Comparison of ENCODE assay signal across 16 cellular contexts in the genomic region with DNA sequence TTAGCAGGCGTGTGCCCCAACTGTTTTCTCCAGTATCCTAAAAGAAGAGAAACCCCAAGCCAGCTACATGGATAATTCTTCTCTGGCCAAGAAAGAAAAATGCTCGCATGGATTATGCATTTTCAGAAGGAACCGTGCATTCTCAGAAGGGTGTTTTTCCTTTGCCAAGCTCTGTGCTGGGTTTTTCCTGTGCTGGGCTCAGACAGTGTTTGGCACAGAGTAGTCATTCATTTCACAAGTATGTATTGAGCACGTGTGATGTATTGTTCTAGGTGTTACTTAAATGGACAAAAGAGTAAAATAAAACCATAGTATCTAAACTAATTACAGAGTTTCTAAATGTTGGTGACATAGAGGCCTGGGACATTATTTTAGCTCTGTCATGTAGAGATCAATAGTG.
DNase-seq lines count a peak whose midpoint lies in the region; ATAC-seq, FAIRE-seq and TF ChIP-seq lines count a peak whose summit lies in the region.
"Had no signal": no experiment of that assay in that cellular context is flagged by ENCODE, and none has a peak within 500 bp of the region (broad histone marks: within the 10 kb centered on the region; RNA-seq: fewer than 3 reads in every experiment).

No MANE protein-coding gene starts in this region.

- H3K4me3 Mint-ChIP-seq in GM23338 (no peak overlapping the region), astrocyte (ENCODE audit: unreplicated experiment) (no peak overlapping the region)
- H3K4me3 Mint-ChIP-seq: activated CD4-positive, alpha-beta memory T cell treated with anti-CD3 and anti-CD28 coated beads, Interleukin-2, amount 10 ng/mL, durations not matched to agents 7 days and 5 days; B cell had no signal

- H3K79me2 ChIP-seq in GM23338 (replicated peaks; ENCODE audit: insufficient read depth) = no peaks in the 10 kb centered on the region
- no peaks in the 10 kb centered on the region for H3K79me2 ChIP-seq in astrocyte (ENCODE audit: insufficient read depth, low read length)
- no peaks in the 10 kb centered on the region for H3K79me2 ChIP-seq in fibroblast of lung (ENCODE audit: control insufficient read depth, insufficient read depth, low read length)
- H3K79me2 ChIP-seq in parathyroid adenoma = no peaks in the 10 kb centered on the region

- H2AFZ ChIP-seq in GM23338 (peak overlapping the region; percentile 97), astrocyte (ENCODE audit: low read depth, low read length) (no peak overlapping the region), fibroblast of lung (ENCODE audit: low read length) (no peak overlapping the region), parathyroid adenoma (peak overlapping the region; percentile 4)

- H3K27ac Mint-ChIP-seq in GM23338 (no peak overlapping the region), astrocyte (ENCODE audit: unreplicated experiment) (no peak overlapping the region)
- H3K27ac Mint-ChIP-seq: activated CD4-positive, alpha-beta memory T cell treated with anti-CD3 and anti-CD28 coated beads, Interleukin-2, amount 10 ng/mL, durations not matched to agents 7 days and 5 days; B cell had no signal

- TF ChIP-seq POLR2A in GM12892 (IDR thresholded peaks at IDR 0.05; ENCODE audit: low read depth, low read length) = no peak

- H3K36me3 Mint-ChIP-seq in GM23338 (ENCODE audit: low read depth) = no peaks in the 10 kb centered on the region
- no peaks in the 10 kb centered on the region for H3K36me3 Mint-ChIP-seq in astrocyte (ENCODE audit: low read depth, unreplicated experiment)

- peaks cover 12% of the 10 kb centered on the region for H3K4me1 ChIP-seq in GM23338 (ENCODE audit: insufficient read depth)
- H3K4me1 ChIP-seq in astrocyte (ENCODE audit: insufficient read depth, low read length) = peaks cover 13% of the 10 kb centered on the region
- H3K4me1 ChIP-seq in fibroblast of lung (ENCODE audit: control insufficient read depth, extremely low read depth, insufficient read depth, low read length) = peaks cover 9% of the 10 kb centered on the region
- H3K4me1 ChIP-seq in parathyroid adenoma = no peaks in the 10 kb centered on the region

- no peaks in the 10 kb centered on the region for H3K9me2 ChIP-seq in GM23338 (ENCODE audit: insufficient read depth)

- DNase-seq in GM23338 (ENCODE audit: low spot score) (no peak), astrocyte (ENCODE audit: low read depth) (peak; percentile 4), fibroblast of lung (ENCODE audit: low read depth in 2 of 2) (peak in 1 of 2 donors; percentile 9), left colon (no peak), GM12892 (ENCODE audit: insufficient read length) (no peak)
- no peak for DNase-seq in stimulated activated CD8-positive, alpha-beta memory T cell treated with anti-CD3 and anti-CD28 coated beads, Interleukin-4, amount 100 ng/mL, for 48 hours
- DNase-seq: activated CD4-positive, alpha-beta memory T cell treated with anti-CD3 and anti-CD28 coated beads, Interleukin-2, amount 10 ng/mL, durations not matched to agents 7 days and 5 days; NCI-H1436; NCI-H526 treated with DMSO at 0.1 percent for 48 hours; stimulated activated CD4-positive, alpha-beta T cell treated with anti-CD3 and anti-CD28 coated beads, Interleukin-2, amount 100 ng/mL, for 24 hours had no signal

- 0 out of 2 replicates have a peak overlapping the region, but pooled peaks have one; percentile 52 for H3K4me2 ChIP-seq in GM23338
- peak overlapping the region; percentile 80 for H3K4me2 ChIP-seq in astrocyte (ENCODE audit: low read length)
- H3K4me2 ChIP-seq in fibroblast of lung (ENCODE audit: extremely low read depth, insufficient read depth, low read length) = peak overlapping the region; percentile 90
- no peak overlapping the region for H3K4me2 ChIP-seq in parathyroid adenoma (ENCODE audit: low read length)

- H3F3A ChIP-seq in GM23338 (replicated peaks; ENCODE audit: low read depth) = no peaks in the 10 kb centered on the region

- TF ChIP-seq CTCF in GM23338 (conservative IDR thresholded peaks at IDR 0.05; ENCODE audit: low read depth in 2 of 2) (no peak), astrocyte (IDR thresholded peaks at IDR 0.05; ENCODE audit: insufficient read depth, low read depth, low read length) (no peak), fibroblast of lung (conservative IDR thresholded peaks at IDR 0.05 in 1 of 2, IDR thresholded peaks at IDR 0.05 in 1 of 2; ENCODE audit: low read depth in 1 of 2, low read length in 2 of 2) (no peak), parathyroid adenoma (IDR thresholded peaks at IDR 0.05) (no peak)

- H3K27me3 Mint-ChIP-seq in GM23338 (ENCODE audit: insufficient read depth, low read depth, poor library complexity) = peaks cover 2% of the 10 kb centered on the region
- no peaks in the 10 kb centered on the region for H3K27me3 Mint-ChIP-seq in astrocyte (ENCODE audit: low read depth, unreplicated experiment)

- FAIRE-seq in astrocyte (lab: Jason Lieb, UNC) (no peak), GM12892 (lab: Jason Lieb, UNC) (no peak)
- FAIRE-seq: colon, GM12878 had no signal

- H3K27ac ChIP-seq in GM23338 (ENCODE audit: low read depth) (no peak overlapping the region), astrocyte (ENCODE audit: low read depth, low read length) (no peak overlapping the region), fibroblast of lung (ENCODE audit: insufficient read depth, low read length) (no peak overlapping the region), parathyroid adenoma (no peak overlapping the region)
- H3K27ac ChIP-seq: ovary had no signal

- H3K9ac ChIP-seq in astrocyte (ENCODE audit: low read length) = peak overlapping the region; percentile 7
- H3K9ac ChIP-seq in fibroblast of lung (ENCODE audit: insufficient read depth, low read length) = no peak overlapping the region
- H3K9ac ChIP-seq in parathyroid adenoma = no peak overlapping the region

- H3K27me3 ChIP-seq in GM23338 (ENCODE audit: insufficient read depth) = no peaks in the 10 kb centered on the region
- H3K27me3 ChIP-seq in astrocyte (ENCODE audit: insufficient read depth, low read length) = no peaks in the 10 kb centered on the region
- no peaks in the 10 kb centered on the region for H3K27me3 ChIP-seq in fibroblast of lung (ENCODE audit: control insufficient read depth, insufficient read depth, low read length)
- no peaks in the 10 kb centered on the region for H3K27me3 ChIP-seq in parathyroid adenoma (ENCODE audit: control insufficient read depth, insufficient read depth, low read length)
- H3K27me3 ChIP-seq: ovary had no signal

- no peak overlapping the region for H3K4me3 ChIP-seq in GM23338
- no peak overlapping the region for H3K4me3 ChIP-seq in astrocyte (ENCODE audit: insufficient read depth, low read depth, low read length)
- H3K4me3 ChIP-seq in fibroblast of lung (replicated peaks in 1 of 4; ENCODE audit: control extremely low read depth in 1 of 4, insufficient read depth in 1 of 4, low read depth in 3 of 4, low read length in 4 of 4) = peak overlapping the region in 1 of 4 experiments; percentile 29
- H3K4me3 ChIP-seq in parathyroid adenoma (ENCODE audit: low read depth, low read length) = no peak overlapping the region
- H3K4me3 ChIP-seq: GM12878, ovary had no signal

- H3K4me1 Mint-ChIP-seq in GM23338 = peaks cover 16% of the 10 kb centered on the region
- peaks cover 31% of the 10 kb centered on the region for H3K4me1 Mint-ChIP-seq in astrocyte (ENCODE audit: low read depth, unreplicated experiment)
- H3K4me1 Mint-ChIP-seq: activated CD4-positive, alpha-beta memory T cell treated with anti-CD3 and anti-CD28 coated beads, Interleukin-2, amount 10 ng/mL, durations not matched to agents 7 days and 5 days; B cell had no signal

- H4K20me1 ChIP-seq in GM23338 (replicated peaks; ENCODE audit: insufficient read depth) (no peaks in the 10 kb centered on the region), astrocyte (ENCODE audit: insufficient read depth, low read length) (no peaks in the 10 kb centered on the region), fibroblast of lung (ENCODE audit: control insufficient read depth, extremely low read depth, insufficient read depth, low read length) (no peaks in the 10 kb centered on the region)

- H3K9me3 ChIP-seq in astrocyte (ENCODE audit: insufficient read depth, low read depth, low read length) = no peaks in the 10 kb centered on the region
- H3K9me3 ChIP-seq in fibroblast of lung (ENCODE audit: control insufficient read depth, insufficient read depth, low read depth, low read length) = no peaks in the 10 kb centered on the region
- H3K9me3 ChIP-seq in parathyroid adenoma (ENCODE audit: control insufficient read depth, low read length) = no peaks in the 10 kb centered on the region
- H3K9me3 ChIP-seq: ovary had no signal

- no peaks in the 10 kb centered on the region for H3K36me3 ChIP-seq in GM23338 (ENCODE audit: insufficient read depth)
- no peaks in the 10 kb centered on the region for H3K36me3 ChIP-seq in astrocyte (ENCODE audit: insufficient read depth, low read length)
- no peaks in the 10 kb centered on the region for H3K36me3 ChIP-seq in fibroblast of lung (ENCODE audit: control insufficient read depth, insufficient read depth, low read length)
- no peaks in the 10 kb centered on the region for H3K36me3 ChIP-seq in parathyroid adenoma (ENCODE audit: control insufficient read depth, insufficient read depth, low read length)
- H3K36me3 ChIP-seq: ovary had no signal

- ATAC-seq in GM23338 (no peak), left colon (no peak), GM18520 (IDR thresholded peaks at IDR 0.05; ENCODE audit: unreplicated experiment) (no peak)
- ATAC-seq: GM12878 had no signal

- H3K9me3 Mint-ChIP-seq in GM23338 (peaks cover 13% of the 10 kb centered on the region; the same call in 1 of the 3 replicates), astrocyte (ENCODE audit: unreplicated experiment) (no peaks in the 10 kb centered on the region)
- H3K9me3 Mint-ChIP-seq: activated CD4-positive, alpha-beta memory T cell treated with anti-CD3 and anti-CD28 coated beads, Interleukin-2, amount 10 ng/mL, durations not matched to agents 7 days and 5 days had no signal

- intact Hi-C loops in left colon (cut with DNase I, micrococcal nuclease) = no loop called here

TF ChIP-seq in GM23338, 12 proteins besides CTCF, POLR2A, EP300 and RAD21:
- no peak for TF ChIP-seq ZNF114 (CRISPR knock-in tag; IDR thresholded peaks at IDR 0.05)
- TF ChIP-seq ZNF331 (CRISPR knock-in tag; IDR thresholded peaks at IDR 0.05; ENCODE audit: low read depth) = no peak
- no peak for TF ChIP-seq EZH2 (IDR thresholded peaks at IDR 0.05; ENCODE audit: low read depth, unreplicated experiment)
- TF ChIP-seq EZH2phosphoT487 (IDR thresholded peaks at IDR 0.05; ENCODE audit: unreplicated experiment) = no peak

Comparison
In these comparisons a context has a peak if more than half of its experiments do, and no peak if none do; other contexts are left out.
1. H2AFZ ChIP-seq: peak in GM23338 (single experiment) and parathyroid adenoma (single experiment); none in astrocyte (single experiment) and fibroblast of lung (single experiment).